23 cellular contexts compared by ENCODE assay signal in genomic region chr16:87739801-87740200, GRCh38.
"Had no signal": no experiment of that assay in that cellular context is flagged by ENCODE, and none has a peak within 500 bp of the region (broad histone marks: within the 10 kb centered on the region; RNA-seq: fewer than 3 reads in every experiment).

No MANE protein-coding gene starts in this region.

- H3K9me3 Mint-ChIP-seq: immature natural killer cell; stimulated activated naive B cell treated with anti-CD40 and anti-IgM and Interleukin-4, amounts not matched to agents 10 μg/mL and 1 μg/mL and 100 μg/mL, for 72 hours; stimulated activated naive CD8-positive, alpha-beta T cell treated with anti-CD3 and anti-CD28 coated beads, Interleukin-15, amount 100 ng/mL, for 72 hours had no signal

- H3K36me3 ChIP-seq: right lobe of liver had no signal

- H3K9me3 ChIP-seq: esophagus muscularis mucosa, left ventricle myocardium inferior, lower lobe of right lung, psoas muscle, right lobe of liver, spleen, thoracic aorta, transverse colon had no signal

- H3K4me3 Mint-ChIP-seq: naive thymus-derived CD4-positive, alpha-beta T cell; nephron progenitor cell; stimulated activated naive B cell treated with anti-CD40 and anti-IgM and Interleukin-4, amounts not matched to agents 10 μg/mL and 1 μg/mL and 100 μg/mL, for 72 hours; stimulated activated naive CD8-positive, alpha-beta T cell treated with anti-CD3 and anti-CD28 coated beads, Interleukin-15, amount 100 ng/mL, for 72 hours had no signal

- H3K27me3 ChIP-seq: dorsolateral prefrontal cortex, esophagus muscularis mucosa, foreskin keratinocyte, right lobe of liver, spleen, transverse colon had no signal

- H3K27me3 Mint-ChIP-seq: naive thymus-derived CD4-positive, alpha-beta T cell; stimulated activated naive B cell treated with anti-CD40 and anti-IgM and Interleukin-4, amounts not matched to agents 10 μg/mL and 1 μg/mL and 100 μg/mL, for 72 hours; stimulated activated naive CD8-positive, alpha-beta T cell treated with anti-CD3 and anti-CD28 coated beads, Interleukin-15, amount 100 ng/mL, for 72 hours had no signal

- DNase-seq: cortex of kidney; effector CD8-positive, alpha-beta T cell; foreskin keratinocyte; left cardiac atrium; left ventricle myocardium inferior; lower lobe of right lung; mesendoderm; naive thymus-derived CD4-positive, alpha-beta T cell; nephron progenitor cell; psoas muscle; retina; right lobe of liver; spleen; stimulated activated CD4-positive, alpha-beta T cell treated with anti-CD3 and anti-CD28 coated beads, Interleukin-15, amount 100 ng/mL, for 24 hours; stimulated activated CD4-positive, alpha-beta T cell treated with anti-CD3 and anti-CD28 coated beads, Interleukin-1b, Interleukin-23, amount 100 ng/mL, for 48 hours; stimulated activated CD4-positive, alpha-beta T cell treated with anti-CD3 and anti-CD28 coated beads, Interleukin-4, amount 100 ng/mL, for 24 hours; stimulated activated naive B cell treated with anti-CD40 and anti-IgM and Interleukin-4, amounts not matched to agents 10 μg/mL and 1 μg/mL and 100 μg/mL, for 72 hours; stimulated activated naive CD8-positive, alpha-beta T cell treated with anti-CD3 and anti-CD28 coated beads, Interleukin-15, amount 100 ng/mL, for 72 hours; transverse colon had no signal

- H3K27ac Mint-ChIP-seq: nephron progenitor cell; stimulated activated naive B cell treated with anti-CD40 and anti-IgM and Interleukin-4, amounts not matched to agents 10 μg/mL and 1 μg/mL and 100 μg/mL, for 72 hours; stimulated activated naive CD8-positive, alpha-beta T cell treated with anti-CD3 and anti-CD28 coated beads, Interleukin-15, amount 100 ng/mL, for 72 hours had no signal

- H3K4me1 ChIP-seq: foreskin keratinocyte, lower lobe of right lung, psoas muscle, right lobe of liver, spleen, transverse colon had no signal

- H3K4me3 ChIP-seq: esophagus muscularis mucosa, left ventricle myocardium inferior, lower lobe of right lung, psoas muscle, right lobe of liver, spleen, thoracic aorta, transverse colon had no signal

- H3K27ac ChIP-seq: esophagus muscularis mucosa, foreskin keratinocyte, left ventricle myocardium inferior, lower lobe of right lung, psoas muscle, right lobe of liver, spleen, thoracic aorta, transverse colon had no signal

- ATAC-seq: foreskin keratinocyte; left cardiac atrium; lower lobe of right lung; naive thymus-derived CD4-positive, alpha-beta T cell; psoas muscle; right lobe of liver; stimulated activated naive B cell treated with anti-CD40 and anti-IgM and Interleukin-4, amounts not matched to agents 10 μg/mL and 1 μg/mL and 100 μg/mL, for 72 hours; stimulated activated naive CD8-positive, alpha-beta T cell treated with anti-CD3 and anti-CD28 coated beads, Interleukin-15, amount 100 ng/mL, for 72 hours had no signal
